In the genomic region with DNA sequence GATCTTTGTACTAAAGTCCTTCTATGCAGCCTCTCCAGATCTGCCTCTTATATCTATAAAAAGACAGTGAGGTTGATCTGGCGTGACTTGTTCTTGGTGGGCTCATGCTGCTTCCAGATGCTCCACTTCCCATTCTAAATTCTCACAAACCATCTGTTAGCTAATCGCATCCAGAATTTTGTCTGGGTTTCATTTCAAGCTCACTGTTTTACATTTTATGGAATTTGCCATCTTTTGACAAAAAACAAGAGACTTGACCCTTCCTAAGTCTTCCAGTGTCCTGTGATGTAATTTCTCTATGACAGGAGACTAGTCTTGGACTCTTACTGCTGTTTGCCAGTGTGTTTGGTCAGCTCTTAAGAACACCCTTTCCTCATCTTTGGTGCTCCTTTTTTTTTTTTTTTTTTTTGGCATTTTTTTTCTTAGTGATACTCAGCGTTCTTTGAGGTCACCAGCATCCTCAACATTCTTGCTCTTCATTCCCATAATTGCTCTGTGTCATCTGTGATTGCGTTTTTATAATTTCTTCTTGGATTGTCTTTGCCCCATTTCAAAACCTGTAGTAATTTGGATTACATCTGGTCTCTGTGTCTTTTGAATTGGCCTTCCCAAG, we compare ENCODE assay signal across 19 cellular contexts. TPM values are rescaled to one million over a fixed set of nuclear protein-coding genes. Genes with fewer than 3 reads are reported as not detected.
DNase-seq lines count a peak whose midpoint lies in the region; ATAC-seq and TF ChIP-seq lines count a peak whose summit lies in the region.
"Had no signal": no experiment of that assay in that cellular context is flagged by ENCODE, and none has a peak within 500 bp of the region (broad histone marks: within the 10 kb centered on the region; RNA-seq: fewer than 3 reads in every experiment).

No MANE protein-coding gene starts in this region.

- H3K9me3 ChIP-seq in CD8-positive, alpha-beta T cell (ENCODE audit: low read length), result no peaks in the 10 kb centered on the region
- no peaks in the 10 kb centered on the region for H3K9me3 ChIP-seq in neural progenitor cell (ENCODE audit: low read depth)
- no peaks in the 10 kb centered on the region for H3K9me3 ChIP-seq in HAP-1
- H3K9me3 ChIP-seq: breast epithelium, left lung, right lobe of liver had no signal

- H3K4me3 ChIP-seq in CD8-positive, alpha-beta T cell (ENCODE audit: low read depth, low read length), result no peak overlapping the region
- H3K4me3 ChIP-seq in neural progenitor cell (no peak overlapping the region), HAP-1 (no peak overlapping the region)
- H3K4me3 ChIP-seq: breast epithelium, left lung, right lobe of liver had no signal

- H3F3A ChIP-seq in neural progenitor cell (ENCODE audit: low read depth), result peaks cover 11% of the 10 kb centered on the region

- no peaks in the 10 kb centered on the region for H3K27me3 ChIP-seq in CD8-positive, alpha-beta T cell (ENCODE audit: insufficient read depth, low read length)
- H3K27me3 ChIP-seq in neural progenitor cell, result no peaks in the 10 kb centered on the region
- no peaks in the 10 kb centered on the region for H3K27me3 ChIP-seq in HAP-1 (ENCODE audit: low read depth)
- H3K27me3 ChIP-seq: breast epithelium, left lung, right lobe of liver had no signal

- H3K36me3 ChIP-seq in CD8-positive, alpha-beta T cell (ENCODE audit: insufficient read depth, low read length), result no peaks in the 10 kb centered on the region
- no peaks in the 10 kb centered on the region for H3K36me3 ChIP-seq in neural progenitor cell
- peaks cover 42% of the 10 kb centered on the region for H3K36me3 ChIP-seq in HAP-1 (replicated peaks)
- H3K36me3 ChIP-seq: breast epithelium had no signal

- H3K27ac ChIP-seq in CD8-positive, alpha-beta T cell (ENCODE audit: low read depth, low read length), result no peak overlapping the region
- peak overlapping the region; percentile 11 for H3K27ac ChIP-seq in neural progenitor cell
- H3K27ac ChIP-seq: left lung, right lobe of liver had no signal

- in situ Hi-C loops in HAP-1 (cut with MboI; ENCODE audit: low sequenced_read_pairs), result no loop called here

- H2AFZ ChIP-seq in neural progenitor cell (replicated peaks), result no peak overlapping the region

- ATAC-seq in CD8-positive, alpha-beta T cell, result no peak
- no peak for ATAC-seq in effector memory CD8-positive, alpha-beta T cell (replicated peaks)
- ATAC-seq in HG02840 (IDR thresholded peaks at IDR 0.05; ENCODE audit: low FRiP score, unreplicated experiment) (no peak), HG03460 (IDR thresholded peaks at IDR 0.05; ENCODE audit: unreplicated experiment) (no peak)
- ATAC-seq: HepG2; left lung; Panc1; stimulated activated naive CD8-positive, alpha-beta T cell treated with anti-CD3 and anti-CD28 coated beads, Interleukin-15, Interleukin-2, amounts not matched to agents 100 U/mL and 50 U/mL, for 24 hours had no signal

- peaks cover 65% of the 10 kb centered on the region for H3K36me3 Mint-ChIP-seq in CD8-positive, alpha-beta T cell
- peaks cover 41% of the 10 kb centered on the region for H3K36me3 Mint-ChIP-seq in effector memory CD8-positive, alpha-beta T cell (ENCODE audit: insufficient read depth)
- H3K36me3 Mint-ChIP-seq in neural progenitor cell, result peaks cover 51% of the 10 kb centered on the region

- no peak overlapping the region for H3K9ac ChIP-seq in neural progenitor cell

- H3K4me3 Mint-ChIP-seq in CD8-positive, alpha-beta T cell, result peak overlapping the region; percentile 22
- H3K4me3 Mint-ChIP-seq in effector memory CD8-positive, alpha-beta T cell, result peak overlapping the region; percentile 34 to 59
- H3K4me3 Mint-ChIP-seq in neural progenitor cell, result no peak overlapping the region
- H3K4me3 Mint-ChIP-seq: T-helper 1 cell treated with Interleukin-12 subunit alpha and Interleukin-12 subunit beta and Interleukin-4 antibody, amounts not matched to agents 30 μg/mL and 1 μg/mL, for 36 hours had no signal

- POLR2A ChIA-PET in CD8-positive, alpha-beta T cell (lab: Charles Lee), result no interaction called here

- CTCF ChIA-PET in CD8-positive, alpha-beta T cell (lab: Charles Lee), result no interaction called here

- H3K27ac Mint-ChIP-seq in CD8-positive, alpha-beta T cell, result no peak overlapping the region
- H3K27ac Mint-ChIP-seq in effector memory CD8-positive, alpha-beta T cell, result peak overlapping the region; percentile 5
- no peak overlapping the region for H3K27ac Mint-ChIP-seq in neural progenitor cell
- H3K27ac Mint-ChIP-seq: T-helper 1 cell treated with Interleukin-12 subunit alpha and Interleukin-12 subunit beta and Interleukin-4 antibody, amounts not matched to agents 30 μg/mL and 1 μg/mL, for 36 hours had no signal

- DNase-seq in CD8-positive, alpha-beta T cell, result no peak
- DNase-seq in NCI-H2171 treated with DMSO at 0.1 percent for 48 hours (lab: John Stamatoyannopoulos, UW) (peak; percentile 82), neural progenitor cell (ENCODE audit: low spot score) (no peak), cortex of kidney (lab: John Stamatoyannopoulos, UW) (no peak), HAP-1 (ENCODE audit: low spot score in 2 of 2) (no peak)
- DNase-seq in effector memory CD8-positive, alpha-beta T cell, result no peak
- DNase-seq: activated CD4-positive, alpha-beta T cell treated with anti-CD3 and anti-CD28 coated beads, Interleukin-2, amount 50 U/mL, for 4 hours; activated gamma-delta T cell treated with Interleukin-2 at 50 U/mL for 16 hours; left lung; NCI-H1092 treated with DMSO at 0.1 percent for 48 hours; NCI-H226; right lobe of liver; stimulated activated naive CD8-positive, alpha-beta T cell treated with anti-CD3 and anti-CD28 coated beads, Interleukin-15, Interleukin-2, amounts not matched to agents 100 U/mL and 50 U/mL, for 24 hours had no signal

- peaks cover 100% of the 10 kb centered on the region for H3K79me2 ChIP-seq in neural progenitor cell (ENCODE audit: low read depth)

- peaks cover 98% of the 10 kb centered on the region for H4K20me1 ChIP-seq in neural progenitor cell (ENCODE audit: low read depth)

- TF ChIP-seq CTCF in CD8-positive, alpha-beta T cell (IDR thresholded peaks at IDR 0.05), result no peak
- no peak for TF ChIP-seq CTCF in neural progenitor cell (IDR thresholded peaks at IDR 0.05)

- no peak overlapping the region for H3K4me2 ChIP-seq in neural progenitor cell

- peaks cover 25% of the 10 kb centered on the region for H3K4me1 ChIP-seq in CD8-positive, alpha-beta T cell (ENCODE audit: insufficient read depth, low read length)
- H3K4me1 ChIP-seq in neural progenitor cell (no peaks in the 10 kb centered on the region), HAP-1 (peaks cover 5% of the 10 kb centered on the region)

- intact Hi-C loops in CD8-positive, alpha-beta T cell (cut with DNase I, micrococcal nuclease), result no loop called here

- no peaks in the 10 kb centered on the region for H3K9me3 Mint-ChIP-seq in CD8-positive, alpha-beta T cell
- H3K9me3 Mint-ChIP-seq in effector memory CD8-positive, alpha-beta T cell, result no peaks in the 10 kb centered on the region
- no peaks in the 10 kb centered on the region for H3K9me3 Mint-ChIP-seq in neural progenitor cell
- H3K9me3 Mint-ChIP-seq: T-helper 1 cell treated with Interleukin-12 subunit alpha and Interleukin-12 subunit beta and Interleukin-4 antibody, amounts not matched to agents 30 μg/mL and 1 μg/mL, for 36 hours had no signal

- peaks cover 84% of the 10 kb centered on the region for H3K4me1 Mint-ChIP-seq in CD8-positive, alpha-beta T cell (ENCODE audit: low read depth)
- H3K4me1 Mint-ChIP-seq in effector memory CD8-positive, alpha-beta T cell (ENCODE audit: low read depth in 2 of 2), result peaks cover 51 to 78% of the 10 kb centered on the region in 2 donors
- H3K4me1 Mint-ChIP-seq in neural progenitor cell, result peaks cover 14% of the 10 kb centered on the region

- no peaks in the 10 kb centered on the region for H3K27me3 Mint-ChIP-seq in CD8-positive, alpha-beta T cell (ENCODE audit: low read depth)
- H3K27me3 Mint-ChIP-seq in effector memory CD8-positive, alpha-beta T cell, result no peaks in the 10 kb centered on the region
- H3K27me3 Mint-ChIP-seq in neural progenitor cell (ENCODE audit: insufficient read depth, low read depth), result peaks cover 3% of the 10 kb centered on the region

RNA-seq across cellular contexts. Expression of gene CRKL, which starts 23.1 kb away (rescaled TPM):
- 10 to 100 TPM; 57.7 to 60.2 TPM for total RNA-seq in CD8-positive, alpha-beta T cell
- 91.0 and 109 TPM in 2 replicates for total RNA-seq in neural progenitor cell (ENCODE audit: low replicate concordance)

RNA-seq across cellular contexts. Expression of gene AIFM3, which starts 26.8 kb away (rescaled TPM):
- total RNA-seq in CD8-positive, alpha-beta T cell, result under 1 TPM in 1 of 2 experiments, not detected in 1; 0.39 TPM
- 4.3 and 12.0 TPM in 2 replicates for total RNA-seq in neural progenitor cell (ENCODE audit: low replicate concordance)

RNA-seq across cellular contexts. Expression of gene LZTR1, which starts 41.8 kb away (rescaled TPM):
- 10 to 100 TPM; 42.8 to 44.8 TPM for total RNA-seq in CD8-positive, alpha-beta T cell
- total RNA-seq in neural progenitor cell (ENCODE audit: low replicate concordance), result 21.9 and 39.4 TPM in 2 replicates

Comparison
In these comparisons a context has a peak if more than half of its experiments do, and no peak if none do; other contexts are left out.
1. H3K27ac Mint-ChIP-seq: peak in effector memory CD8-positive, alpha-beta T cell (2 of 2); none in CD8-positive, alpha-beta T cell (single experiment) and neural progenitor cell (single experiment).